11 cellular contexts compared by ENCODE assay signal in the genomic region with DNA sequence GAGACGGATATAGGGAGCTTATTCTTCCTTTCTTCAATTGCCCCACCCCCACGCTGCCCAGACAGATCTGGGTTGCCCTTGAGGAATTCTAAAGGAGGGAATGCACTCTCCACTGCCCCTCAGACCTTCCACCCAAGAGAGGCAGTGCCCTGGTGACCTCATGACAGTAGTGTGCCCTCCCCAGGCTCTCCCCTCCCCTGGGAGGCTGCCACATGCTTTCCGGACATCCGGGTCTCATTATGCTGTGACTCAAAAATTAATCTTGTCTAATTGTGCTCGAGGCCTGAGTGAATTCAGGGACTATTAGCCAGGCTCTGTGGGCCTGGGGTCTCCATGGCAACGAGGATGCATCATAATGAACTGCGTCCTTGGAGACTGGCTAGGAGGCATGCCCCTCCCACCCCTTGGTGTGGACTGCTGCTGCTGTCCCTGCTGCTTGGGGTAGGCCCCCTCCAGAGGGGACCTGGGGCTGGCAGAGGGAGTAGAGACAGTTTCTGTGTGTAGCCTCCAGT. TPM values are rescaled to one million over a fixed set of nuclear protein-coding genes. Genes with fewer than 3 reads are reported as not detected.
DNase-seq lines count a peak whose midpoint lies in the region; ATAC-seq and TF ChIP-seq lines count a peak whose summit lies in the region.
"Had no signal": no experiment of that assay in that cellular context is flagged by ENCODE, and none has a peak within 500 bp of the region (broad histone marks: within the 10 kb centered on the region; RNA-seq: fewer than 3 reads in every experiment).

No MANE protein-coding gene starts in this region.

- ATAC-seq in activated CD8-positive, alpha-beta memory T cell treated with anti-CD3 and anti-CD28 coated beads, Interleukin-2, amount 10 ng/mL, durations not matched to agents 7 days and 5 days = no peak
- no peak for ATAC-seq in stimulated activated naive B cell treated with anti-CD40 and anti-IgM and Interleukin-4, amounts not matched to agents 10 μg/mL and 1 μg/mL and 100 μg/mL, for 72 hours (replicated peaks)
- ATAC-seq: body of pancreas had no signal

- H2AFZ ChIP-seq in SK-N-SH (ENCODE audit: low read depth) = no peak overlapping the region

- H3K36me3 ChIP-seq in SK-N-SH (replicated peaks in 1 of 2; ENCODE audit: control insufficient read depth in 1 of 2, insufficient read depth in 2 of 2, low read length in 1 of 2) = no peaks in the 10 kb centered on the region
- no peaks in the 10 kb centered on the region for H3K36me3 ChIP-seq in subcutaneous abdominal adipose tissue (ENCODE audit: control insufficient read depth in 5 of 5, insufficient read depth in 5 of 5, low read length in 5 of 5)
- H3K36me3 ChIP-seq: vagina had no signal

- peaks cover 4% of the 10 kb centered on the region for H3K36me3 Mint-ChIP-seq in glutamatergic neuron (ENCODE audit: unreplicated experiment)
- H3K36me3 Mint-ChIP-seq in activated CD8-positive, alpha-beta memory T cell treated with anti-CD3 and anti-CD28 coated beads, Interleukin-2, amount 10 ng/mL, durations not matched to agents 7 days and 5 days = no peaks in the 10 kb centered on the region
- H3K36me3 Mint-ChIP-seq in stimulated activated naive B cell treated with anti-CD40 and anti-IgM and Interleukin-4, amounts not matched to agents 10 μg/mL and 1 μg/mL and 100 μg/mL, for 72 hours = no peaks in the 10 kb centered on the region

- H3K9me2 ChIP-seq in SK-N-SH = no peaks in the 10 kb centered on the region

- TF ChIP-seq EP300 in SK-N-SH (IDR thresholded peaks at IDR 0.05; ENCODE audit: borderline replicate concordance in 1 of 2, low read depth in 1 of 2, low read length in 1 of 2) = peak in 1 of 2 experiments; percentile 64; a peak in 1 of 4 replicates

- TF ChIP-seq CTCF in SK-N-SH (IDR thresholded peaks at IDR 0.05) = no peak
- no peak for TF ChIP-seq CTCF in glutamatergic neuron (IDR thresholded peaks at IDR 0.05; ENCODE audit: partially characterized antibody, unreplicated experiment)

- H3K27me3 ChIP-seq in SK-N-SH (ENCODE audit: insufficient read depth) = no peaks in the 10 kb centered on the region
- no peaks in the 10 kb centered on the region for H3K27me3 ChIP-seq in subcutaneous abdominal adipose tissue (ENCODE audit: control insufficient read depth in 5 of 5, insufficient read depth in 4 of 5, low read length in 5 of 5)
- H3K27me3 ChIP-seq: body of pancreas, vagina had no signal

- H3K27ac ChIP-seq in SK-N-SH (ENCODE audit: low read depth in 2 of 2, low read length in 1 of 2) (peak overlapping the region; percentile 52 to 54), subcutaneous abdominal adipose tissue (ENCODE audit: low read depth, low read length) (peak overlapping the region; percentile 79)
- H3K27ac ChIP-seq: A549, vagina had no signal

- TF ChIP-seq RAD21 in SK-N-SH (IDR thresholded peaks at IDR 0.05; ENCODE audit: low read length) = peak; percentile 26

- peaks cover 8% of the 10 kb centered on the region for H3K9me3 Mint-ChIP-seq in glutamatergic neuron (ENCODE audit: unreplicated experiment)
- H3K9me3 Mint-ChIP-seq in activated CD8-positive, alpha-beta memory T cell treated with anti-CD3 and anti-CD28 coated beads, Interleukin-2, amount 10 ng/mL, durations not matched to agents 7 days and 5 days (ENCODE audit: low read depth) = no peaks in the 10 kb centered on the region
- H3K9me3 Mint-ChIP-seq in stimulated activated naive B cell treated with anti-CD40 and anti-IgM and Interleukin-4, amounts not matched to agents 10 μg/mL and 1 μg/mL and 100 μg/mL, for 72 hours = no peaks in the 10 kb centered on the region

- H3K4me2 ChIP-seq in SK-N-SH = peak overlapping the region; percentile 34
- H3K4me2 ChIP-seq: A549 had no signal

- H3K4me1 ChIP-seq in SK-N-SH (ENCODE audit: control insufficient read depth in 1 of 2, insufficient read depth in 2 of 2, low read depth in 1 of 2, low read length in 1 of 2) = peaks cover 17 to 36% of the 10 kb centered on the region in 2 experiments; a peak in 3 of 4 replicates
- peaks cover 11 to 64% (median 50%) of the 10 kb centered on the region in 5 donors for H3K4me1 ChIP-seq in subcutaneous abdominal adipose tissue (ENCODE audit: control insufficient read depth in 5 of 5, insufficient read depth in 5 of 5, low read length in 5 of 5)
- H3K4me1 ChIP-seq: A549, body of pancreas had no signal

- 27% methylated on average over 7 of the region's 7 CpGs for WGBS in SK-N-SH (ENCODE audit: low lambda C conversion rate)

- H3K27me3 Mint-ChIP-seq in glutamatergic neuron (ENCODE audit: unreplicated experiment) = peaks cover 7% of the 10 kb centered on the region
- H3K27me3 Mint-ChIP-seq in activated CD8-positive, alpha-beta memory T cell treated with anti-CD3 and anti-CD28 coated beads, Interleukin-2, amount 10 ng/mL, durations not matched to agents 7 days and 5 days = no peaks in the 10 kb centered on the region
- H3K27me3 Mint-ChIP-seq in stimulated activated naive B cell treated with anti-CD40 and anti-IgM and Interleukin-4, amounts not matched to agents 10 μg/mL and 1 μg/mL and 100 μg/mL, for 72 hours = no peaks in the 10 kb centered on the region

- H4K20me1 ChIP-seq in SK-N-SH (ENCODE audit: insufficient read depth) = no peaks in the 10 kb centered on the region

- peaks cover 76% of the 10 kb centered on the region for H3K4me1 Mint-ChIP-seq in glutamatergic neuron (ENCODE audit: low read depth, unreplicated experiment)
- H3K4me1 Mint-ChIP-seq in activated CD8-positive, alpha-beta memory T cell treated with anti-CD3 and anti-CD28 coated beads, Interleukin-2, amount 10 ng/mL, durations not matched to agents 7 days and 5 days = no peaks in the 10 kb centered on the region
- peaks cover 40 to 83% of the 10 kb centered on the region in 2 donors for H3K4me1 Mint-ChIP-seq in stimulated activated naive B cell treated with anti-CD40 and anti-IgM and Interleukin-4, amounts not matched to agents 10 μg/mL and 1 μg/mL and 100 μg/mL, for 72 hours

- H3K9me3 ChIP-seq in SK-N-SH = no peaks in the 10 kb centered on the region
- no peaks in the 10 kb centered on the region for H3K9me3 ChIP-seq in subcutaneous abdominal adipose tissue (ENCODE audit: control insufficient read depth in 5 of 5, low read length in 5 of 5)
- H3K9me3 ChIP-seq: A549, body of pancreas, vagina had no signal

- DNase-seq in NCI-H2081 (lab: John Stamatoyannopoulos, UW) = peak; percentile 6 to 15
- no peak for DNase-seq in NCI-H2081 treated with DMSO at 0.1 percent for 48 hours (lab: John Stamatoyannopoulos, UW)
- DNase-seq in SK-N-SH = peak; percentile 91
- peak; percentile 87 for DNase-seq in glutamatergic neuron
- no peak for DNase-seq in activated CD8-positive, alpha-beta memory T cell treated with anti-CD3 and anti-CD28 coated beads, Interleukin-2, amount 10 ng/mL, durations not matched to agents 7 days and 5 days
- no peak for DNase-seq in HuH-7.5 (ENCODE audit: low spot score)
- no peak for DNase-seq in stimulated activated naive B cell treated with anti-CD40 and anti-IgM and Interleukin-4, amounts not matched to agents 10 μg/mL and 1 μg/mL and 100 μg/mL, for 72 hours

- CTCF ChIA-PET in SK-N-SH (lab: Yijun Ruan, JAX) = interaction anchor here (0.7 to 2.3 kb wide), 4 partner anchors 19 to 164 kb away, joined by 3 to 10 read pairs (median 4); no protein-coding TSS in a partner anchor
- CTCF ChIA-PET in activated CD8-positive, alpha-beta memory T cell treated with anti-CD3 and anti-CD28 coated beads, Interleukin-2, amount 10 ng/mL, durations not matched to agents 7 days and 5 days (lab: Charles Lee) = no interaction called here

- H3K4me3 Mint-ChIP-seq in glutamatergic neuron (ENCODE audit: unreplicated experiment) = peak overlapping the region; percentile 31
- no peak overlapping the region for H3K4me3 Mint-ChIP-seq in activated CD8-positive, alpha-beta memory T cell treated with anti-CD3 and anti-CD28 coated beads, Interleukin-2, amount 10 ng/mL, durations not matched to agents 7 days and 5 days
- H3K4me3 Mint-ChIP-seq in stimulated activated naive B cell treated with anti-CD40 and anti-IgM and Interleukin-4, amounts not matched to agents 10 μg/mL and 1 μg/mL and 100 μg/mL, for 72 hours = no peak overlapping the region

- H3K79me2 ChIP-seq in SK-N-SH (ENCODE audit: insufficient read depth) = no peaks in the 10 kb centered on the region

- H3K27ac Mint-ChIP-seq in glutamatergic neuron (ENCODE audit: unreplicated experiment) = peak overlapping the region; percentile 56
- no peak overlapping the region for H3K27ac Mint-ChIP-seq in activated CD8-positive, alpha-beta memory T cell treated with anti-CD3 and anti-CD28 coated beads, Interleukin-2, amount 10 ng/mL, durations not matched to agents 7 days and 5 days
- H3K27ac Mint-ChIP-seq in stimulated activated naive B cell treated with anti-CD40 and anti-IgM and Interleukin-4, amounts not matched to agents 10 μg/mL and 1 μg/mL and 100 μg/mL, for 72 hours = no peak overlapping the region

- H3F3A ChIP-seq in SK-N-SH (replicated peaks; ENCODE audit: insufficient read depth) = no peaks in the 10 kb centered on the region

- H3K4me3 ChIP-seq in SK-N-SH (ENCODE audit: low read depth in 2 of 2, low read length in 1 of 2) = no peak overlapping the region
- no peak overlapping the region for H3K4me3 ChIP-seq in subcutaneous abdominal adipose tissue (ENCODE audit: low read depth in 1 of 5, low read length in 5 of 5)
- H3K4me3 ChIP-seq: A549, body of pancreas, vagina had no signal

- POLR2A ChIA-PET in SK-N-SH (lab: Yijun Ruan, JAX) = no interaction called here

- no peak overlapping the region for H3K9ac ChIP-seq in SK-N-SH
- no peak overlapping the region for H3K9ac ChIP-seq in subcutaneous abdominal adipose tissue (ENCODE audit: low read length in 5 of 5)

RNA-seq across cellular contexts. Expression of a gene that starts 20.8 kb away (rescaled TPM):
- 2.3 and 3.6 TPM in 2 replicates for polyA plus RNA-seq in SK-N-SH (2012; rRNA removed)
- 1.6 and 2.5 TPM in 2 replicates for polyA plus RNA-seq in SK-N-SH (2012; cell fraction: cytosol; rRNA removed)
- polyA plus RNA-seq in SK-N-SH (2012; cell fraction: nucleus; rRNA removed) = 2.8 and 3.1 TPM in 2 replicates
- total RNA-seq in glutamatergic neuron (ENCODE audit: unreplicated experiment) = 16.3 TPM
- not detected for total RNA-seq in activated CD8-positive, alpha-beta memory T cell treated with anti-CD3 and anti-CD28 coated beads, Interleukin-2, amount 10 ng/mL, durations not matched to agents 7 days and 5 days

Comparison
In these comparisons a context has a peak if more than half of its experiments do, and no peak if none do; other contexts are left out.
1. DNase-seq: peak in NCI-H2081 (2 of 2), SK-N-SH (single experiment) and glutamatergic neuron (single experiment); none in NCI-H2081 treated with DMSO at 0.1 percent for 48 hours (single experiment), activated CD8-positive, alpha-beta memory T cell treated with anti-CD3 and anti-CD28 coated beads, Interleukin-2, amount 10 ng/mL, durations not matched to agents 7 days and 5 days (single experiment), HuH-7.5 (single experiment) and stimulated activated naive B cell treated with anti-CD40 and anti-IgM and Interleukin-4, amounts not matched to agents 10 μg/mL and 1 μg/mL and 100 μg/mL, for 72 hours (single experiment).
2. RNA of a gene that starts 20.8 kb away (total RNA-seq): 16.3 TPM in glutamatergic neuron (single experiment); not detected in activated CD8-positive, alpha-beta memory T cell treated with anti-CD3 and anti-CD28 coated beads, Interleukin-2, amount 10 ng/mL, durations not matched to agents 7 days and 5 days; every median in the first group is over 10 times any median in the second.